12 cellular contexts compared by ENCODE assay signal in the genomic region with DNA sequence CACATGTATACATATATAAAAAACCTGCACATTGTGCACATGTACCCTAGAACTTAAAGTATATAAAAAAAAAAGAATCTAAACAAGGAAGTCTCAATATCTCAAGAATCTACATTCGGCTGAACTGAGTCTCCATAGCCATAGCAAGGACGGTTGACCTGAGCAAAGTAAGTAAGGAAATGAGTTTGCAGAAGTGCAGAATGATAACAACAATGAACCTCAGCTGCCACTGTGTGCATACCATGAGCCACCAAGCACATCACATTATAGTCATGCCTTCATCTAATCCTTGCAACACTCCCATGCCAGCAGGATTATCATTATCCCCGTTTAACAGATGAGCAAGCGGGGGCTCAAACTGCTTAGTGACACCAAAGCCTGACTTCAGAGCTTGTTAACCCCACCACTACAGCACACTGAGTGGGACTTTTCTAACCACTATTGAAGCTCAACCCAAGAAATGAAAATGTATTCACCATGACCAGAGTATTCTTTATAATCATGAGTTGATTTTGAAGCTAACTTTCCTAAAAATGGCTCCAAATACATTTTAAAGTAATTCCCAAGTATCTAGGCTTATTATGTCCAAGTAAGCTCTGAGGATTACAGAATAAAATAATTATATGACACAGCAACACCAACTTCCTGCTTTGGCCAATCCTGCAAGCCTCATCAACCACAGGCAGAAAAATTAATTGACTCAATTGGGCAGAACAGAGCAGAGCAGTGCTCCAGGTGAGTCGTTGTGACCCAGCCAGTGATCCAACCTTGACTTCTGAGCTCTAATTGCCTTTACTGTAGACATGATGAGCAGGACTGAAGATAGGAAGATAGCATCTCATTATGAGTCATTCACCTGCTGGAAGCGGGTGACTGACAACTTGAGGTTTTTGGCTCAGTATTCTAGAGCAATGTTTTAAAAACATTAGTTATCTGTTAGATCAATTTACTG. TPM values are rescaled to one million over a fixed set of nuclear protein-coding genes. Genes with fewer than 3 reads are reported as not detected.
DNase-seq lines count a peak whose midpoint lies in the region; ATAC-seq and TF ChIP-seq lines count a peak whose summit lies in the region.
"Had no signal": no experiment of that assay in that cellular context is flagged by ENCODE, and none has a peak within 500 bp of the region (broad histone marks: within the 10 kb centered on the region; RNA-seq: fewer than 3 reads in every experiment).

No MANE protein-coding gene starts in this region.

- intact Hi-C loops in activated T-helper 2 cell treated with anti-CD3 and anti-CD28 coated beads, Interferon-gamma antibody, Interleukin-2, Interleukin-4, amounts not matched to agents 10 μg/mL and 5 μg/mL and 100 μg/mL, durations not matched to agents 14 hours and 24 hours and 36 hours (cut with micrococcal nuclease) = no loop called here

- no peak overlapping the region for H3K4me3 Mint-ChIP-seq in activated T-helper 2 cell treated with anti-CD3 and anti-CD28 coated beads, Interferon-gamma antibody, Interleukin-2, Interleukin-4, amounts not matched to agents 10 μg/mL and 5 μg/mL and 100 μg/mL, durations not matched to agents 14 hours and 24 hours and 36 hours (ENCODE audit: low read depth)

- DNase-seq in GM12865 (ENCODE audit: low read depth) (peak; percentile 38), NCI-H187 (lab: John Stamatoyannopoulos, UW) (no peak), middle frontal gyrus (ENCODE audit: extremely low spot score, low spot score) (no peak), D341Med (ENCODE audit: low spot score) (no peak), pons (ENCODE audit: low spot score) (no peak)
- DNase-seq in activated T-helper 2 cell treated with anti-CD3 and anti-CD28 coated beads, Interferon-gamma antibody, Interleukin-2, Interleukin-4, amounts not matched to agents 10 μg/mL and 5 μg/mL and 100 μg/mL, durations not matched to agents 14 hours and 24 hours and 36 hours (ENCODE audit: low spot score) = peak; percentile 28
- DNase-seq: activated gamma-delta T cell treated with Interleukin-2 at 50 U/mL for 16 hours, posterior cingulate gyrus, SHP77 treated with DMSO at 0.1 percent for 48 hours had no signal

- peak; percentile 76 for ATAC-seq in GM21526 (IDR thresholded peaks at IDR 0.05; ENCODE audit: low FRiP score, unreplicated experiment)
- peak; percentile 61 for ATAC-seq in HG03457 (IDR thresholded peaks at IDR 0.05; ENCODE audit: unreplicated experiment)

- H3K4me1 Mint-ChIP-seq in activated T-helper 2 cell treated with anti-CD3 and anti-CD28 coated beads, Interferon-gamma antibody, Interleukin-2, Interleukin-4, amounts not matched to agents 10 μg/mL and 5 μg/mL and 100 μg/mL, durations not matched to agents 14 hours and 24 hours and 36 hours (ENCODE audit: low read depth) = peaks cover 26% of the 10 kb centered on the region

- H3K27me3 Mint-ChIP-seq in activated T-helper 2 cell treated with anti-CD3 and anti-CD28 coated beads, Interferon-gamma antibody, Interleukin-2, Interleukin-4, amounts not matched to agents 10 μg/mL and 5 μg/mL and 100 μg/mL, durations not matched to agents 14 hours and 24 hours and 36 hours (ENCODE audit: low read depth) = peaks cover 12% of the 10 kb centered on the region

- H3K9me3 Mint-ChIP-seq in activated T-helper 2 cell treated with anti-CD3 and anti-CD28 coated beads, Interferon-gamma antibody, Interleukin-2, Interleukin-4, amounts not matched to agents 10 μg/mL and 5 μg/mL and 100 μg/mL, durations not matched to agents 14 hours and 24 hours and 36 hours = peaks cover 10% of the 10 kb centered on the region

- no peak overlapping the region for H3K4me3 ChIP-seq in GM12865 (ENCODE audit: low read depth, low read length)
- H3K4me3 ChIP-seq: hepatocyte had no signal

- no peaks in the 10 kb centered on the region for H3K36me3 Mint-ChIP-seq in activated T-helper 2 cell treated with anti-CD3 and anti-CD28 coated beads, Interferon-gamma antibody, Interleukin-2, Interleukin-4, amounts not matched to agents 10 μg/mL and 5 μg/mL and 100 μg/mL, durations not matched to agents 14 hours and 24 hours and 36 hours (ENCODE audit: low read depth)

- H3K27ac Mint-ChIP-seq in activated T-helper 2 cell treated with anti-CD3 and anti-CD28 coated beads, Interferon-gamma antibody, Interleukin-2, Interleukin-4, amounts not matched to agents 10 μg/mL and 5 μg/mL and 100 μg/mL, durations not matched to agents 14 hours and 24 hours and 36 hours = peak overlapping the region; percentile 21

- TF ChIP-seq CTCF in GM12865 (IDR thresholded peaks at IDR 0.05; ENCODE audit: insufficient read depth, low read depth, low read length, missing control alignments) = no peak

RNA-seq across cellular contexts. Expression of gene IL12A, which starts 47.3 kb away (rescaled TPM):
- total RNA-seq in activated T-helper 2 cell treated with anti-CD3 and anti-CD28 coated beads, Interferon-gamma antibody, Interleukin-2, Interleukin-4, amounts not matched to agents 10 μg/mL and 5 μg/mL and 100 μg/mL, durations not matched to agents 14 hours and 24 hours and 36 hours = 0.53 and 0.87 TPM in 2 replicates

Comparison
In these comparisons a context has a peak if more than half of its experiments do, and no peak if none do; other contexts are left out.
1. DNase-seq: peak in GM12865 (single experiment) and activated T-helper 2 cell treated with anti-CD3 and anti-CD28 coated beads, Interferon-gamma antibody, Interleukin-2, Interleukin-4, amounts not matched to agents 10 μg/mL and 5 μg/mL and 100 μg/mL, durations not matched to agents 14 hours and 24 hours and 36 hours (single experiment); none in NCI-H187 (0 of 2), middle frontal gyrus (single experiment), D341Med (single experiment) and pons (single experiment).